ENCODE assay signal across 8 cellular contexts in genomic region chr6:91645811-91646210, GRCh38.
"Had no signal": no experiment of that assay in that cellular context is flagged by ENCODE, and none has a peak within 500 bp of the region (broad histone marks: within the 10 kb centered on the region; RNA-seq: fewer than 3 reads in every experiment).

No MANE protein-coding gene starts in this region.

- DNase-seq: GDM1, GF-D8 had no signal

- FAIRE-seq: G401.6, GM12878, GM12891, GM12892, GM18507, GM19239 had no signal

- ATAC-seq: GM12878 had no signal

- H3K4me3 ChIP-seq: GM12878 had no signal
